Comparison of ENCODE assay signal across 8 cellular contexts in genomic region chr12:20369164-20370000, GRCh38. TPM values are rescaled to one million over a fixed set of nuclear protein-coding genes. Genes with fewer than 3 reads are reported as not detected.
A peak's percentile ranks its signal among the peaks of the same experiment; 100 is the strongest.
DNase-seq lines count a peak whose midpoint lies in the region; ATAC-seq and TF ChIP-seq lines count a peak whose summit lies in the region.

No MANE protein-coding gene starts in this region.

- peak overlapping the region; percentile 86 for H3K4me3 Mint-ChIP-seq in HFFc6
- peak overlapping the region; percentile 27 for H3K4me3 Mint-ChIP-seq in activated CD4-positive, alpha-beta memory T cell treated with anti-CD3 and anti-CD28 coated beads, Interleukin-2, amount 10 ng/mL, durations not matched to agents 7 days and 5 days
- H3K4me3 Mint-ChIP-seq in activated T-helper 1 cell treated with anti-CD3 and anti-CD28 coated beads, Interleukin-12 subunit alpha, Interleukin-12 subunit beta, Interleukin-2, Interleukin-4 antibody, amounts not matched to agents 30 ng/mL and 10 ng/mL and 1 ng/mL, durations not matched to agents 14 hours and 24 hours and 36 hours: no peak overlapping the region

- peak overlapping the region; percentile 69 for H3K4me3 ChIP-seq in AG04450 (ENCODE audit: low read depth, low read length)
- peak overlapping the region; percentile 72 for H3K4me3 ChIP-seq in fibroblast of the aortic adventitia (ENCODE audit: low read depth, low read length)
- peak overlapping the region; percentile 61 for H3K4me3 ChIP-seq in urinary bladder (ENCODE audit: low read depth, low read length)

- WGBS in urinary bladder: under 1% methylated on average over 78 of the region's 78 CpGs

- no peaks in the 10 kb centered on the region for H3K9me3 ChIP-seq in AG04450 (ENCODE audit: control insufficient read depth, insufficient read depth, low read length)

- H3K36me3 ChIP-seq in urinary bladder (ENCODE audit: insufficient read depth): no peaks in the 10 kb centered on the region

- TF ChIP-seq CTCF in AG04450 (IDR thresholded peaks at IDR 0.05; ENCODE audit: low read depth, low read length) (no peak), HFFc6 (IDR thresholded peaks at IDR 0.05) (no peak), fibroblast of the aortic adventitia (IDR thresholded peaks at IDR 0.05; ENCODE audit: insufficient read depth, low read length) (peak; percentile 33)

- POLR2A ChIA-PET in AG04450 (lab: Yijun Ruan, JAX): no interaction called here
- POLR2A ChIA-PET in activated CD4-positive, alpha-beta memory T cell treated with anti-CD3 and anti-CD28 coated beads, Interleukin-2, amount 10 ng/mL, durations not matched to agents 7 days and 5 days (lab: Charles Lee): no interaction called here

- no peaks in the 10 kb centered on the region for H3K36me3 Mint-ChIP-seq in HFFc6 (ENCODE audit: low read depth)
- H3K36me3 Mint-ChIP-seq in activated CD4-positive, alpha-beta memory T cell treated with anti-CD3 and anti-CD28 coated beads, Interleukin-2, amount 10 ng/mL, durations not matched to agents 7 days and 5 days (ENCODE audit: low read depth): no peaks in the 10 kb centered on the region
- H3K36me3 Mint-ChIP-seq in activated T-helper 1 cell treated with anti-CD3 and anti-CD28 coated beads, Interleukin-12 subunit alpha, Interleukin-12 subunit beta, Interleukin-2, Interleukin-4 antibody, amounts not matched to agents 30 ng/mL and 10 ng/mL and 1 ng/mL, durations not matched to agents 14 hours and 24 hours and 36 hours (ENCODE audit: low read depth): no peaks in the 10 kb centered on the region

- H3K4me1 Mint-ChIP-seq in HFFc6 (ENCODE audit: low read depth): peaks cover 18% of the 10 kb centered on the region
- peaks cover 9% of the 10 kb centered on the region for H3K4me1 Mint-ChIP-seq in activated CD4-positive, alpha-beta memory T cell treated with anti-CD3 and anti-CD28 coated beads, Interleukin-2, amount 10 ng/mL, durations not matched to agents 7 days and 5 days
- no peaks in the 10 kb centered on the region for H3K4me1 Mint-ChIP-seq in activated T-helper 1 cell treated with anti-CD3 and anti-CD28 coated beads, Interleukin-12 subunit alpha, Interleukin-12 subunit beta, Interleukin-2, Interleukin-4 antibody, amounts not matched to agents 30 ng/mL and 10 ng/mL and 1 ng/mL, durations not matched to agents 14 hours and 24 hours and 36 hours (ENCODE audit: low read depth)

- peaks cover 17% of the 10 kb centered on the region for H3K27me3 ChIP-seq in AG04450 (ENCODE audit: control insufficient read depth, insufficient read depth, low read length)

- peaks cover 21% of the 10 kb centered on the region for H3K27me3 Mint-ChIP-seq in HFFc6 (ENCODE audit: insufficient read depth)
- peaks cover 52% of the 10 kb centered on the region for H3K27me3 Mint-ChIP-seq in activated CD4-positive, alpha-beta memory T cell treated with anti-CD3 and anti-CD28 coated beads, Interleukin-2, amount 10 ng/mL, durations not matched to agents 7 days and 5 days
- peaks cover 30% of the 10 kb centered on the region for H3K27me3 Mint-ChIP-seq in activated T-helper 1 cell treated with anti-CD3 and anti-CD28 coated beads, Interleukin-12 subunit alpha, Interleukin-12 subunit beta, Interleukin-2, Interleukin-4 antibody, amounts not matched to agents 30 ng/mL and 10 ng/mL and 1 ng/mL, durations not matched to agents 14 hours and 24 hours and 36 hours (ENCODE audit: insufficient read depth)

- no peaks in the 10 kb centered on the region for H3K9me3 Mint-ChIP-seq in HFFc6
- no peaks in the 10 kb centered on the region for H3K9me3 Mint-ChIP-seq in activated CD4-positive, alpha-beta memory T cell treated with anti-CD3 and anti-CD28 coated beads, Interleukin-2, amount 10 ng/mL, durations not matched to agents 7 days and 5 days
- H3K9me3 Mint-ChIP-seq in activated T-helper 1 cell treated with anti-CD3 and anti-CD28 coated beads, Interleukin-12 subunit alpha, Interleukin-12 subunit beta, Interleukin-2, Interleukin-4 antibody, amounts not matched to agents 30 ng/mL and 10 ng/mL and 1 ng/mL, durations not matched to agents 14 hours and 24 hours and 36 hours: no peaks in the 10 kb centered on the region

- no peak overlapping the region for H3K27ac Mint-ChIP-seq in HFFc6
- H3K27ac Mint-ChIP-seq in activated CD4-positive, alpha-beta memory T cell treated with anti-CD3 and anti-CD28 coated beads, Interleukin-2, amount 10 ng/mL, durations not matched to agents 7 days and 5 days: no peak overlapping the region
- no peak overlapping the region for H3K27ac Mint-ChIP-seq in activated T-helper 1 cell treated with anti-CD3 and anti-CD28 coated beads, Interleukin-12 subunit alpha, Interleukin-12 subunit beta, Interleukin-2, Interleukin-4 antibody, amounts not matched to agents 30 ng/mL and 10 ng/mL and 1 ng/mL, durations not matched to agents 14 hours and 24 hours and 36 hours

- H3K4me1 ChIP-seq in urinary bladder (ENCODE audit: insufficient read depth): no peaks in the 10 kb centered on the region

- no peak for ATAC-seq in HG02588 (IDR thresholded peaks at IDR 0.05; ENCODE audit: unreplicated experiment)

- no peak overlapping the region for H3K27ac ChIP-seq in AG04450 (ENCODE audit: low read depth, low read length)
- peak overlapping the region; percentile 14 for H3K27ac ChIP-seq in urinary bladder (ENCODE audit: low read depth)

- intact Hi-C loops in activated T-helper 1 cell treated with anti-CD3 and anti-CD28 coated beads, Interleukin-12 subunit alpha, Interleukin-12 subunit beta, Interleukin-2, Interleukin-4 antibody, amounts not matched to agents 30 ng/mL and 10 ng/mL and 1 ng/mL, durations not matched to agents 14 hours and 24 hours and 36 hours (cut with micrococcal nuclease): no loop called here

- CTCF ChIA-PET in AG04450 (lab: Charles Lee): interaction anchor here (0.6 to 2.2 kb wide), 11 partner anchors 11 to 1558 kb away, joined by 3 to 12 read pairs (median 4); no protein-coding TSS in a partner anchor
- CTCF ChIA-PET in activated CD4-positive, alpha-beta memory T cell treated with anti-CD3 and anti-CD28 coated beads, Interleukin-2, amount 10 ng/mL, durations not matched to agents 7 days and 5 days (lab: Charles Lee): no interaction called here

- DNase-seq in AG04450 (ENCODE audit: low read depth, low spot score): no peak
- no peak for DNase-seq in HFFc6
- DNase-seq in activated CD4-positive, alpha-beta memory T cell treated with anti-CD3 and anti-CD28 coated beads, Interleukin-2, amount 10 ng/mL, durations not matched to agents 7 days and 5 days: no peak
- peak; percentile 54 for DNase-seq in fibroblast of the aortic adventitia (ENCODE audit: low read depth)
- peak; percentile 34 for DNase-seq in myocyte (ENCODE audit: low read depth)
- DNase-seq in activated T-helper 1 cell treated with anti-CD3 and anti-CD28 coated beads, Interleukin-12 subunit alpha, Interleukin-12 subunit beta, Interleukin-2, Interleukin-4 antibody, amounts not matched to agents 30 ng/mL and 10 ng/mL and 1 ng/mL, durations not matched to agents 14 hours and 24 hours and 36 hours (ENCODE audit: low spot score): no peak

RNA-seq across cellular contexts. Expression of gene PDE3A, which starts 1.0 kb away (rescaled TPM):
- polyA plus RNA-seq in AG04450 (2011; rRNA removed): 0.06 and 0.10 TPM in 2 replicates
- 0.14 and 0.30 TPM in 2 replicates for polyA minus RNA-seq in AG04450 (2011; rRNA and poly(A)+ RNA removed)
- under 1 TPM in 3 of 6 experiments, not detected in 3; 0.02 to 0.07 (median 0.03) TPM for total RNA-seq in HFFc6 (2021; fragmentation: NEBNext Ultra II Directional; extraction: Animal tissue kit (Norgen Biotek cat#: 25700))
- not detected for total RNA-seq in activated CD4-positive, alpha-beta memory T cell treated with anti-CD3 and anti-CD28 coated beads, Interleukin-2, amount 10 ng/mL, durations not matched to agents 7 days and 5 days
- 16.2 and 17.2 TPM in 2 replicates for total RNA-seq in fibroblast of the aortic adventitia (ENCODE audit: low replicate concordance)
- 0.29 and 0.88 TPM in 2 replicates for total RNA-seq in myocyte
- 0.03 TPM for polyA plus RNA-seq in myocyte (2012)
- total RNA-seq in urinary bladder: 63.7 TPM
- 3.8 TPM for polyA plus RNA-seq in urinary bladder
- not detected in 2 replicates for total RNA-seq in activated T-helper 1 cell treated with anti-CD3 and anti-CD28 coated beads, Interleukin-12 subunit alpha, Interleukin-12 subunit beta, Interleukin-2, Interleukin-4 antibody, amounts not matched to agents 30 ng/mL and 10 ng/mL and 1 ng/mL, durations not matched to agents 14 hours and 24 hours and 36 hours

Comparison
In these comparisons a context has a peak if more than half of its experiments do, and no peak if none do; other contexts are left out.
1. DNase-seq: peak in fibroblast of the aortic adventitia (single experiment) and myocyte (single experiment); none in AG04450 (single experiment), HFFc6 (single experiment), activated CD4-positive, alpha-beta memory T cell treated with anti-CD3 and anti-CD28 coated beads, Interleukin-2, amount 10 ng/mL, durations not matched to agents 7 days and 5 days (single experiment) and activated T-helper 1 cell treated with anti-CD3 and anti-CD28 coated beads, Interleukin-12 subunit alpha, Interleukin-12 subunit beta, Interleukin-2, Interleukin-4 antibody, amounts not matched to agents 30 ng/mL and 10 ng/mL and 1 ng/mL, durations not matched to agents 14 hours and 24 hours and 36 hours (single experiment).
2. Peak in every context shown above with its lines, with median percentiles within 50 percentile points of each other: H3K4me3 ChIP-seq.